ENCODE assay signal across 8 cellular contexts in the genomic region with DNA sequence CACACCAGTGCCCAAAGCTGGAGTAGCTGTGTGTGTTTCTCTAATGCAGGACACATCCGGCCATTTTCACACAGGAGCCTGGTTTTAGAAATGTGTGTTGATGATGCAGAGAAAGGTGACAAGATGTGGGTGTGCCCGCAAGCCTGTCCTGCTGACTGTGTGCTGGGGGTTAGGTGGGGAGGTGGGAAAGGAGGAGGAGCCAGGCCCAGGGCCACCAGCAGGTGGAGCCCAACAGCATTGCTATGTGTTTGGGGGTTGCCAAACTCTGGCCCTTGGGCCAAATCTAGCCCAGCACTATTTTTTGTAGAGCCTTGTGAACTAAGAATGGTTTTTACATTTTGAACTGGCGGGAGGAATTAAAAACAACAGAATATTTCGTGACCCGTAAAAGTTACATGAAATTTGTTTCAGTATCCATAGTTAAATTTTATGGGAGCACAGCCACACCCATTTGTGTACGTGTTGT.
DNase-seq lines count a peak whose midpoint lies in the region; ATAC-seq, FAIRE-seq and TF ChIP-seq lines count a peak whose summit lies in the region.

No MANE protein-coding gene starts in this region.

- ATAC-seq in HG03432 (IDR thresholded peaks at IDR 0.05; ENCODE audit: unreplicated experiment) (peak; percentile 60), pancreas (peak; percentile 35 to 75 (median 70)), HG02571 (IDR thresholded peaks at IDR 0.05; ENCODE audit: unreplicated experiment) (no peak)

- CTCF ChIA-PET in GM10248 (lab: Yijun Ruan, JAX) = interaction anchor here (0.9 to 11.6 kb wide), 13 partner anchors 9 to 61 kb away, joined by 3 to 125 read pairs (median 4); no protein-coding TSS in a partner anchor

- H3K4me3 ChIP-seq in endodermal cell (ENCODE audit: low read length) (no peak overlapping the region), pancreas (no peak overlapping the region)

- POLR2A ChIA-PET in GM10248 (lab: Yijun Ruan, JAX) = no interaction called here

- no peaks in the 10 kb centered on the region for H3K27me3 ChIP-seq in endodermal cell (ENCODE audit: control insufficient read depth, insufficient read depth, low read length, poor library complexity, severe bottlenecking)
- H3K27me3 ChIP-seq in pancreas = no peaks in the 10 kb centered on the region

- H3K36me3 Mint-ChIP-seq in endodermal cell (ENCODE audit: low read depth) = peaks cover 8% of the 10 kb centered on the region

- H3K9me3 Mint-ChIP-seq in endodermal cell = no peaks in the 10 kb centered on the region

- 71 to 89% methylated on average over 5 to 6 of the region's 6 CpGs for WGBS in endodermal cell (ENCODE audit: insufficient coverage in 1 of 2, insufficient read length in 1 of 2), 2 experiments
- 54 to 62% methylated on average over 6 of the region's 6 CpGs for WGBS in pancreas, 2 donors

- TF ChIP-seq CTCF in GM10248 (IDR thresholded peaks at IDR 0.05; ENCODE audit: control extremely low read depth, extremely low read depth, low read depth, missing control alignments) (peak; percentile 72), endodermal cell (conservative IDR thresholded peaks at IDR 0.05) (peak; percentile 89), pancreas (IDR thresholded peaks at IDR 0.05) (peak in 3 of 4 donors; percentile 14 to 30 (median 27))

- H3K27ac ChIP-seq in endodermal cell (ENCODE audit: low read depth, low read length) = no peak overlapping the region
- peak overlapping the region in 2 of 4 donors; percentile 41 to 50 for H3K27ac ChIP-seq in pancreas

- peak overlapping the region; percentile 24 for H3K27ac Mint-ChIP-seq in endodermal cell

- H3K4me3 Mint-ChIP-seq in endodermal cell = no peak overlapping the region

- intact Hi-C loops in pancreas (cut with DNase I) = loop anchor here in 1 of 3 donors (10.0 kb wide), 1 partner anchor 54 kb away; no protein-coding TSS in a partner anchor

- H3K27me3 Mint-ChIP-seq in endodermal cell (ENCODE audit: insufficient read depth) = no peaks in the 10 kb centered on the region

- peak; percentile 74 for DNase-seq in GM10248 (ENCODE audit: extremely low spot score)
- peak; percentile 37 to 46 for DNase-seq in activated CD4-positive, alpha-beta T cell treated with anti-CD3 and anti-CD28 coated beads for 4 hours
- DNase-seq in endodermal cell = peak; percentile 97
- DNase-seq in pancreas = peak in 3 of 6 donors; percentile 52 to 63 (median 60)
- DNase-seq in GF-D8 (lab: John Stamatoyannopoulos, UW) = no peak
- no peak for DNase-seq in occipital lobe (lab: John Stamatoyannopoulos, UW)

- H3K4me1 ChIP-seq in endodermal cell (ENCODE audit: control insufficient read depth, insufficient read depth, low read length) (peaks cover 25% of the 10 kb centered on the region), pancreas (peaks cover 28 to 64% (median 35%) of the 10 kb centered on the region in 3 donors)

- no peaks in the 10 kb centered on the region for H3K9me3 ChIP-seq in endodermal cell (ENCODE audit: control insufficient read depth, low read length)
- H3K9me3 ChIP-seq in pancreas = no peaks in the 10 kb centered on the region

- peaks cover 50% of the 10 kb centered on the region for H3K4me1 Mint-ChIP-seq in endodermal cell

- H3K36me3 ChIP-seq in endodermal cell (ENCODE audit: control insufficient read depth, insufficient read depth, low read length) (no peaks in the 10 kb centered on the region), pancreas (peaks cover 0 to 3% (median 0%) of the 10 kb centered on the region in 3 donors)

- H3K9ac ChIP-seq in endodermal cell (ENCODE audit: extremely low read depth, low read length, poor library complexity, severe bottlenecking) = no peak overlapping the region

- no peak for FAIRE-seq in pancreas (lab: Jason Lieb, UNC)

Comparison
In these comparisons a context has a peak if more than half of its experiments do, and no peak if none do; other contexts are left out.
1. DNase-seq: peak in GM10248 (single experiment), activated CD4-positive, alpha-beta T cell treated with anti-CD3 and anti-CD28 coated beads for 4 hours (2 of 2) and endodermal cell (single experiment); none in GF-D8 (single experiment) and occipital lobe (single experiment).
2. CTCF ChIP-seq: peak in every context shown above with its lines; median percentile 89 in endodermal cell; 72 in GM10248; 27 in pancreas.